Comparison of ENCODE assay signal across 14 cellular contexts in the genomic region with DNA sequence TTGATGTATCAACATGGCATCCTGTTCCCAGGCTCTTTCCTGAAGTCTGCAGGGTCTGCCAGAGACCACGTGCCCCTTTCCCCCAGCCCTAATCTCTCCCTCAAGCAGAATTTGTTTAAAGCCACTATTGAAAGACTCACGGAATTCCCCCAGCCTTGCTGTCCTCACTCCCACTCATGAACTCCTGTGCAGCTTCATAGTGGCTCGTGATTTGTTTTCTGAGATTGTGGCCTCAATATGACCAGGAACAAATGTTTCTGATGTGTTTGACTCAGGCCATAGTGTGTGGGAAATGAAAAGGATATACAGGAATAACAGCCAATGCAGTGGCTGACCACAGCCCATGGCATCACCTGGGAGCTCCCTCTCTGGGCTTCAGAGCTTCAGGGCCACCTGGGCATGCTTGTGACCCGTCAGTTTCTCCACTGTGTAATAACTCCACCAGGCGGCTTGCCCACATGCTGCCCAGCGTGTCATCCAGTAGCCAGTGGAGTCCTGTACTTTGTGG. TPM values are rescaled to one million over a fixed set of nuclear protein-coding genes. Genes with fewer than 3 reads are reported as not detected.
A peak's percentile ranks its signal among the peaks of the same experiment; 100 is the strongest.
DNase-seq lines count a peak whose midpoint lies in the region; ATAC-seq and TF ChIP-seq lines count a peak whose summit lies in the region.
"Had no signal": no experiment of that assay in that cellular context is flagged by ENCODE, and none has a peak within 500 bp of the region (broad histone marks: within the 10 kb centered on the region; RNA-seq: fewer than 3 reads in every experiment).

No MANE protein-coding gene starts in this region.

- H3K36me3 Mint-ChIP-seq in neural progenitor cell = no peaks in the 10 kb centered on the region

- H3K4ac ChIP-seq in trophoblast cell (ENCODE audit: low read depth, low read length) = no peak overlapping the region

- H4K20me1 ChIP-seq in KMS-11 (ENCODE audit: insufficient read depth) (no peaks in the 10 kb centered on the region), neural progenitor cell (ENCODE audit: low read depth) (no peaks in the 10 kb centered on the region)

- H3K9me3 ChIP-seq in neural progenitor cell (ENCODE audit: low read depth) (no peaks in the 10 kb centered on the region), trophoblast cell (ENCODE audit: insufficient read depth, low read depth, low read length) (no peaks in the 10 kb centered on the region)
- H3K9me3 ChIP-seq: gastroesophageal sphincter, tibial artery had no signal

- H2BK12ac ChIP-seq in trophoblast cell (ENCODE audit: low read length) = no peak overlapping the region

- no peak overlapping the region for H3K27ac Mint-ChIP-seq in neural progenitor cell
- H3K27ac Mint-ChIP-seq: progenitor cell of endocrine pancreas had no signal

- no peak for TF ChIP-seq CTCF in KMS-11 (conservative IDR thresholded peaks at IDR 0.05; ENCODE audit: low read depth, low read length)
- no peak for TF ChIP-seq CTCF in neural progenitor cell (IDR thresholded peaks at IDR 0.05)

- H3F3A ChIP-seq in neural progenitor cell (ENCODE audit: low read depth) = peaks cover 23% of the 10 kb centered on the region

- H3K4me1 Mint-ChIP-seq in neural progenitor cell = peaks cover 12% of the 10 kb centered on the region

- H3K9ac ChIP-seq in KMS-11 (no peak overlapping the region; the same call in 1 of the 2 replicates), neural progenitor cell (no peak overlapping the region), trophoblast cell (ENCODE audit: low read length) (no peak overlapping the region)

- no peaks in the 10 kb centered on the region for H3K79me1 ChIP-seq in trophoblast cell (ENCODE audit: low read length)

- WGBS in trophoblast cell (ENCODE audit: extremely low coverage, insufficient coverage, insufficient read length) = no CpG with 5 or more reads among the region's 6 CpGs

- no peak overlapping the region for H3K14ac ChIP-seq in trophoblast cell (ENCODE audit: low read length)

- H3K27me3 Mint-ChIP-seq in neural progenitor cell (ENCODE audit: insufficient read depth, low read depth) = peaks cover 7% of the 10 kb centered on the region
- H3K27me3 Mint-ChIP-seq: progenitor cell of endocrine pancreas had no signal

- H3K4me2 ChIP-seq in KMS-11 = peak overlapping the region; percentile 74
- H3K4me2 ChIP-seq in neural progenitor cell = no peak overlapping the region
- no peak overlapping the region for H3K4me2 ChIP-seq in trophoblast cell (ENCODE audit: low read length)

- H3K23ac ChIP-seq in trophoblast cell (ENCODE audit: low read length) = no peak overlapping the region

- H3K18ac ChIP-seq in trophoblast cell (ENCODE audit: low read length) = no peak overlapping the region

- H2AFZ ChIP-seq in KMS-11 (ENCODE audit: low read depth) = peak overlapping the region; percentile 66
- no peak overlapping the region for H2AFZ ChIP-seq in neural progenitor cell (replicated peaks)
- no peak overlapping the region for H2AFZ ChIP-seq in trophoblast cell (ENCODE audit: insufficient read depth, low read length, poor library complexity)

- H3K36me3 ChIP-seq in KMS-11 (ENCODE audit: insufficient read depth) = no peaks in the 10 kb centered on the region
- H3K36me3 ChIP-seq in neural progenitor cell = no peaks in the 10 kb centered on the region
- H3K36me3 ChIP-seq in trophoblast cell (ENCODE audit: control insufficient read depth in 1 of 2, insufficient read depth in 2 of 2, low read length in 2 of 2) = no peaks in the 10 kb centered on the region
- H3K36me3 ChIP-seq: gastroesophageal sphincter, tibial artery, WERI-Rb-1 had no signal

- no peak overlapping the region for H4K12ac ChIP-seq in trophoblast cell (ENCODE audit: low read depth, low read length)

- H3K27me3 ChIP-seq in KMS-11 (ENCODE audit: insufficient read depth, low read depth) (no peaks in the 10 kb centered on the region), neural progenitor cell (no peaks in the 10 kb centered on the region), trophoblast cell (ENCODE audit: insufficient read depth, low read length) (no peaks in the 10 kb centered on the region)
- H3K27me3 ChIP-seq: gastroesophageal sphincter, tibial artery had no signal

- H2BK5ac ChIP-seq in trophoblast cell (ENCODE audit: low read depth, low read length, poor library complexity) = no peak overlapping the region

- ATAC-seq in GM18520 (IDR thresholded peaks at IDR 0.05; ENCODE audit: unreplicated experiment) (peak; percentile 34), GM21529 (IDR thresholded peaks at IDR 0.05; ENCODE audit: unreplicated experiment) (peak; percentile 52)
- ATAC-seq: gastroesophageal sphincter, left lobe of liver had no signal

- no peak overlapping the region for H3K4me3 ChIP-seq in KMS-11 (IDR thresholded peaks at IDR 0.05; ENCODE audit: insufficient read depth, low read depth, low read length)
- no peak overlapping the region for H3K4me3 ChIP-seq in neural progenitor cell
- no peak overlapping the region for H3K4me3 ChIP-seq in trophoblast cell (ENCODE audit: low read depth, low read length)
- H3K4me3 ChIP-seq: gastroesophageal sphincter, tibial artery had no signal

- no peaks in the 10 kb centered on the region for H3K79me2 ChIP-seq in KMS-11 (ENCODE audit: insufficient read depth, low read depth)
- no peaks in the 10 kb centered on the region for H3K79me2 ChIP-seq in neural progenitor cell (ENCODE audit: low read depth)
- H3K79me2 ChIP-seq in trophoblast cell (ENCODE audit: control insufficient read depth, insufficient read depth, low read length, poor library complexity) = no peaks in the 10 kb centered on the region

- no peaks in the 10 kb centered on the region for H3K9me3 Mint-ChIP-seq in neural progenitor cell

- H4K8ac ChIP-seq in trophoblast cell (ENCODE audit: low read depth, low read length) = no peak overlapping the region

- peak overlapping the region; percentile 51 for H3K27ac ChIP-seq in KMS-11
- H3K27ac ChIP-seq in neural progenitor cell = no peak overlapping the region
- H3K27ac ChIP-seq in trophoblast cell (ENCODE audit: low read depth, low read length) = no peak overlapping the region
- H3K27ac ChIP-seq: gastroesophageal sphincter, tibial artery, WERI-Rb-1 had no signal

- H3K4me1 ChIP-seq in KMS-11 (ENCODE audit: low read depth, poor library complexity, severe bottlenecking) = peaks cover 36% of the 10 kb centered on the region
- peaks cover 20% of the 10 kb centered on the region for H3K4me1 ChIP-seq in neural progenitor cell
- no peaks in the 10 kb centered on the region for H3K4me1 ChIP-seq in trophoblast cell (ENCODE audit: control insufficient read depth in 1 of 2, insufficient read depth in 2 of 2, low read length in 2 of 2)
- H3K4me1 ChIP-seq: gastroesophageal sphincter, tibial artery had no signal

- H4K91ac ChIP-seq in trophoblast cell (ENCODE audit: low read depth, low read length) = no peak overlapping the region

- H2BK120ac ChIP-seq in trophoblast cell (ENCODE audit: insufficient read depth, low read length, poor library complexity) = no peak overlapping the region

- no peak for DNase-seq in neural progenitor cell (ENCODE audit: low spot score)
- DNase-seq in trophoblast cell = no peak
- DNase-seq in HuH-7 (ENCODE audit: low spot score) = no peak
- no peak for DNase-seq in HT-29 (ENCODE audit: low spot score)
- DNase-seq: Calu3, RPMI8226, tibial artery, WERI-Rb-1 had no signal

- H2AK5ac ChIP-seq in trophoblast cell (ENCODE audit: low read length) = no peak overlapping the region

- peak overlapping the region; percentile 15 for H3K4me3 Mint-ChIP-seq in neural progenitor cell

RNA-seq across cellular contexts. Expression of a gene that starts 8.1 kb away (rescaled TPM):
- total RNA-seq in neural progenitor cell (ENCODE audit: low replicate concordance) = 0.40 and 0.47 TPM in 2 replicates
- polyA plus RNA-seq in trophoblast cell (2013) = not detected in 2 replicates
- total RNA-seq in HT-29 (2014; rRNA removed; shearing (Covaris generic)) = not detected in 2 replicates
- total RNA-seq: Calu3, left lobe of liver, progenitor cell of endocrine pancreas had no signal
